ENCODE assay signal across 9 cellular contexts in genomic region chr1:6384962-6385672, GRCh38. TPM values are rescaled to one million over a fixed set of nuclear protein-coding genes. Genes with fewer than 3 reads are reported as not detected.
DNase-seq lines count a peak whose midpoint lies in the region; ATAC-seq and TF ChIP-seq lines count a peak whose summit lies in the region.
"Had no signal": no experiment of that assay in that cellular context is flagged by ENCODE, and none has a peak within 500 bp of the region (broad histone marks: within the 10 kb centered on the region; RNA-seq: fewer than 3 reads in every experiment).

No MANE protein-coding gene starts in this region.

- H3K27me3 Mint-ChIP-seq in neural progenitor cell (ENCODE audit: insufficient read depth, low read depth), result peaks cover 3% of the 10 kb centered on the region
- H3K27me3 Mint-ChIP-seq: activated CD8-positive, alpha-beta memory T cell treated with anti-CD3 and anti-CD28 coated beads, Interleukin-2, amount 10 ng/mL, durations not matched to agents 7 days and 5 days had no signal

- peaks cover 96% of the 10 kb centered on the region for H3K79me2 ChIP-seq in neural progenitor cell (ENCODE audit: low read depth)

- H3K4me3 Mint-ChIP-seq in neural progenitor cell, result no peak overlapping the region
- H3K4me3 Mint-ChIP-seq: activated CD8-positive, alpha-beta memory T cell treated with anti-CD3 and anti-CD28 coated beads, Interleukin-2, amount 10 ng/mL, durations not matched to agents 7 days and 5 days had no signal

- H3K27me3 ChIP-seq in neural progenitor cell, result no peaks in the 10 kb centered on the region

- POLR2A ChIA-PET in RWPE1 (lab: Yijun Ruan, JAX; ENCODE audit: low non-redundant PET), result interaction anchor here (1.7 to 1.8 kb wide), 2 partner anchors 18 to 26 kb away, joined by 4 to 6 read pairs; no protein-coding TSS in a partner anchor

- peaks cover 18% of the 10 kb centered on the region for H3K36me3 Mint-ChIP-seq in neural progenitor cell

- TF ChIP-seq CTCF in RWPE1 (conservative IDR thresholded peaks at IDR 0.05; ENCODE audit: low read depth) (no peak), fibroblast of villous mesenchyme (IDR thresholded peaks at IDR 0.05; ENCODE audit: insufficient read depth, low read depth, low read length) (no peak), neural progenitor cell (IDR thresholded peaks at IDR 0.05) (no peak)

- CTCF ChIA-PET in RWPE1 (lab: Yijun Ruan, JAX), result interaction anchor here (0.6 to 1.0 kb wide), 3 partner anchors 22 to 822 kb away, joined by 3 to 4 read pairs (median 3); no protein-coding TSS in a partner anchor

- H3K4me1 Mint-ChIP-seq in neural progenitor cell, result peaks cover 33% of the 10 kb centered on the region

- no peak overlapping the region for H3K9ac ChIP-seq in neural progenitor cell

- H3K9me3 ChIP-seq in neural progenitor cell (ENCODE audit: low read depth), result peaks cover 5% of the 10 kb centered on the region

- ATAC-seq in HG03432 (IDR thresholded peaks at IDR 0.05; ENCODE audit: unreplicated experiment), result no peak
- ATAC-seq: activated CD8-positive, alpha-beta memory T cell treated with anti-CD3 and anti-CD28 coated beads, Interleukin-2, amount 10 ng/mL, durations not matched to agents 7 days and 5 days had no signal

- H3K4me2 ChIP-seq in neural progenitor cell, result peak overlapping the region; percentile 68

- H3K27ac ChIP-seq in RWPE1 (peak overlapping the region; percentile 99), neural progenitor cell (no peak overlapping the region)

- H3K4me1 ChIP-seq in neural progenitor cell, result peaks cover 18% of the 10 kb centered on the region

- H2AFZ ChIP-seq in neural progenitor cell (replicated peaks), result no peak overlapping the region

- H3K27ac Mint-ChIP-seq in neural progenitor cell, result no peak overlapping the region
- H3K27ac Mint-ChIP-seq: activated CD8-positive, alpha-beta memory T cell treated with anti-CD3 and anti-CD28 coated beads, Interleukin-2, amount 10 ng/mL, durations not matched to agents 7 days and 5 days had no signal

- H3K9me3 Mint-ChIP-seq in neural progenitor cell, result peaks cover 24% of the 10 kb centered on the region

- peak; percentile 30 for DNase-seq in COLO829 (ENCODE audit: low spot score)
- DNase-seq in RWPE1 (ENCODE audit: low spot score), result peak; percentile 32
- DNase-seq in fibroblast of villous mesenchyme (ENCODE audit: low read depth), result no peak
- no peak for DNase-seq in neural progenitor cell (ENCODE audit: low spot score)
- no peak for DNase-seq in activated T-cell treated with anti-CD3 and anti-CD28 coated beads for 4 hours
- DNase-seq in SIG-M5 (lab: John Stamatoyannopoulos, UW), result no peak
- DNase-seq in activated CD4-positive, alpha-beta T cell treated with anti-CD3 and anti-CD28 coated beads for 48 hours, result no peak
- DNase-seq: activated CD8-positive, alpha-beta memory T cell treated with anti-CD3 and anti-CD28 coated beads, Interleukin-2, amount 10 ng/mL, durations not matched to agents 7 days and 5 days had no signal

- H3F3A ChIP-seq in neural progenitor cell (ENCODE audit: low read depth), result peaks cover 24% of the 10 kb centered on the region

- H3K4me3 ChIP-seq in fibroblast of villous mesenchyme (ENCODE audit: low read depth, low read length) (peak overlapping the region; percentile 47), neural progenitor cell (peak overlapping the region; percentile 16)

- no peaks in the 10 kb centered on the region for H3K36me3 ChIP-seq in neural progenitor cell

- H4K20me1 ChIP-seq in neural progenitor cell (ENCODE audit: low read depth), result peaks cover 4% of the 10 kb centered on the region

RNA-seq across cellular contexts. Expression of gene ACOT7, which starts 8.4 kb away (rescaled TPM):
- total RNA-seq in fibroblast of villous mesenchyme (16.1 and 17.3 TPM in 2 replicates), neural progenitor cell (ENCODE audit: low replicate concordance) (19.6 and 44.9 TPM in 2 replicates)

RNA-seq across cellular contexts. Expression of gene HES2, which starts 34.6 kb away (rescaled TPM):
- total RNA-seq in fibroblast of villous mesenchyme, result 0.43 TPM in 1 of 2 replicates, not detected in the other
- total RNA-seq in neural progenitor cell (ENCODE audit: low replicate concordance), result 0.04 and 0.22 TPM in 2 replicates

RNA-seq across cellular contexts. Expression of gene ESPN, which starts 39.5 kb away (rescaled TPM):
- total RNA-seq in fibroblast of villous mesenchyme, result not detected in 2 replicates
- total RNA-seq in neural progenitor cell (ENCODE audit: low replicate concordance), result 7.1 and 11.0 TPM in 2 replicates

Comparison
In these comparisons a context has a peak if more than half of its experiments do, and no peak if none do; other contexts are left out.
1. DNase-seq: peak in COLO829 (single experiment) and RWPE1 (single experiment); none in fibroblast of villous mesenchyme (single experiment), neural progenitor cell (single experiment), activated T-cell treated with anti-CD3 and anti-CD28 coated beads for 4 hours (single experiment), SIG-M5 (single experiment) and activated CD4-positive, alpha-beta T cell treated with anti-CD3 and anti-CD28 coated beads for 48 hours (single experiment).